ENCODE assay signal across 18 cellular contexts in genomic region chr3:55476515-55476914, GRCh38. TPM values are rescaled to one million over a fixed set of nuclear protein-coding genes. Genes with fewer than 3 reads are reported as not detected.
DNase-seq lines count a peak whose midpoint lies in the region; ATAC-seq, FAIRE-seq and TF ChIP-seq lines count a peak whose summit lies in the region.
"Had no signal": no experiment of that assay in that cellular context is flagged by ENCODE, and none has a peak within 500 bp of the region (broad histone marks: within the 10 kb centered on the region; RNA-seq: fewer than 3 reads in every experiment).

No MANE protein-coding gene starts in this region.

- H3K27ac ChIP-seq in keratinocyte (ENCODE audit: control insufficient read depth, insufficient read depth, low read length): peak overlapping the region; percentile 6
- H3K27ac ChIP-seq in Karpas-422 (ENCODE audit: low read length): no peak overlapping the region
- H3K27ac ChIP-seq: coronary artery, psoas muscle had no signal

- dilution Hi-C loops in keratinocyte (cut with MboI; ENCODE audit: extremely low pct_ligation_motif_present, low sequenced_read_pairs): loop anchor here (25.0 kb wide), 2 partner anchors 261 to 411 kb away; no protein-coding TSS in a partner anchor

- H3K36me3 ChIP-seq in BJ (ENCODE audit: control insufficient read depth, insufficient read depth, low read length) (peaks cover 26% of the 10 kb centered on the region), keratinocyte (ENCODE audit: control insufficient read depth in 2 of 2, extremely low read depth in 1 of 2, insufficient read depth in 2 of 2, low read length in 2 of 2) (peaks cover 6 to 19% of the 10 kb centered on the region in 2 experiments), Karpas-422 (ENCODE audit: insufficient read depth, low read length) (peaks cover 86% of the 10 kb centered on the region)

- H3K4me1 ChIP-seq in keratinocyte (ENCODE audit: control insufficient read depth, extremely low read depth, insufficient read depth, low read length) (peaks cover 14% of the 10 kb centered on the region), Karpas-422 (ENCODE audit: low read length) (peaks cover 4% of the 10 kb centered on the region)

- TF ChIP-seq CTCF in BJ (IDR thresholded peaks at IDR 0.05; ENCODE audit: insufficient read depth, low read depth, low read length): no peak
- no peak for TF ChIP-seq CTCF in keratinocyte (optimal IDR thresholded peaks at IDR 0.05 in 1 of 3, IDR thresholded peaks at IDR 0.05 in 1 of 3, conservative IDR thresholded peaks at IDR 0.05 in 1 of 3; ENCODE audit: extremely low read depth in 1 of 3, insufficient read depth in 2 of 3, low read length in 3 of 3)
- no peak for TF ChIP-seq CTCF in CD14-positive monocyte (IDR thresholded peaks at IDR 0.05)

- DNase-seq in BJ (ENCODE audit: low read depth) (peak; percentile 66), HS-5 (ENCODE audit: low read depth) (peak; percentile 84), astrocyte of the hippocampus (ENCODE audit: low read depth, low spot score) (peak; percentile 90), keratinocyte (ENCODE audit: low read depth, low spot score) (no peak), CD14-positive monocyte (ENCODE audit: low spot score) (no peak), Karpas-422 (no peak), DMS114 treated with DMSO at 0.1 percent for 48 hours (lab: John Stamatoyannopoulos, UW; ENCODE audit: unreplicated experiment) (no peak)
- DNase-seq: activated CD4-positive, CD25-positive, alpha-beta regulatory T cell treated with anti-CD3 and anti-CD28 coated beads, Interleukin-2, amount 50 U/mL, for 72 hours; activated CD8-positive, alpha-beta memory T cell treated with anti-CD3 and anti-CD28 coated beads, Interleukin-2, amount 50 U/mL, for 48 hours; CD4-positive, CD25-positive, alpha-beta regulatory T cell; MM.1S; psoas muscle; stimulated activated CD4-positive, alpha-beta T cell treated with anti-CD3 and anti-CD28 coated beads, Interleukin-2, amount 100 ng/mL, for 48 hours had no signal

- FAIRE-seq in keratinocyte (lab: Jason Lieb, UNC): peak; percentile 90

- CTCF ChIA-PET in BJ (lab: Yijun Ruan, JAX): interaction anchor here (0.8 to 1.5 kb wide), 3 partner anchors 92 to 600 kb away, joined by 3 to 4 read pairs (median 3); no protein-coding TSS in a partner anchor

- H3K4me3 Mint-ChIP-seq in CD14-positive monocyte: no peak overlapping the region
- H3K4me3 Mint-ChIP-seq: activated naive CD4-positive, alpha-beta T cell treated with anti-CD3 and anti-CD28 coated beads, Interleukin-2, amount 50 U/mL, for 24 hours; CD4-positive, CD25-positive, alpha-beta regulatory T cell; stimulated activated effector memory CD8-positive, alpha-beta T cell treated with anti-CD3 and anti-CD28 coated beads, Interleukin-12 subunit alpha, Interleukin-12 subunit beta, amount 100 ng/mL, for 72 hours had no signal

- no peaks in the 10 kb centered on the region for H4K20me1 ChIP-seq in keratinocyte (ENCODE audit: control insufficient read depth, extremely low read depth, insufficient read depth, low read length)
- H4K20me1 ChIP-seq in Karpas-422 (ENCODE audit: insufficient read depth, low read depth, low read length): peaks cover 25% of the 10 kb centered on the region

- H3K4me3 ChIP-seq in BJ (ENCODE audit: low read depth, low read length) (peak overlapping the region; percentile 68), keratinocyte (ENCODE audit: control insufficient read depth in 2 of 3, extremely low read depth in 1 of 3, insufficient read depth in 2 of 3, low read depth in 1 of 3, low read length in 3 of 3) (no peak overlapping the region), Karpas-422 (ENCODE audit: low read length) (no peak overlapping the region)
- H3K4me3 ChIP-seq: coronary artery, psoas muscle had no signal

- no peaks in the 10 kb centered on the region for H3K9me1 ChIP-seq in keratinocyte (ENCODE audit: control insufficient read depth, extremely low read depth, insufficient read depth, low read length)

- H3K79me2 ChIP-seq in keratinocyte (ENCODE audit: control insufficient read depth, insufficient read depth, low read length) (peaks cover 27% of the 10 kb centered on the region), Karpas-422 (ENCODE audit: low read length) (peaks cover 57% of the 10 kb centered on the region)

- H3K4me2 ChIP-seq in keratinocyte (ENCODE audit: control insufficient read depth, extremely low read depth, insufficient read depth, low read depth, low read length) (peak overlapping the region; percentile 12), Karpas-422 (ENCODE audit: low read depth, low read length, poor library complexity, severe bottlenecking) (no peak overlapping the region)

- no peaks in the 10 kb centered on the region for H3K4me1 Mint-ChIP-seq in CD14-positive monocyte
- H3K4me1 Mint-ChIP-seq: activated naive CD4-positive, alpha-beta T cell treated with anti-CD3 and anti-CD28 coated beads, Interleukin-2, amount 50 U/mL, for 24 hours; CD4-positive, CD25-positive, alpha-beta regulatory T cell; stimulated activated effector memory CD8-positive, alpha-beta T cell treated with anti-CD3 and anti-CD28 coated beads, Interleukin-12 subunit alpha, Interleukin-12 subunit beta, amount 100 ng/mL, for 72 hours had no signal

- intact Hi-C loops in CD14-positive monocyte (cut with micrococcal nuclease): no loop called here

- no peak for ATAC-seq in GM19463 (IDR thresholded peaks at IDR 0.05; ENCODE audit: unreplicated experiment)
- ATAC-seq: HCT116; psoas muscle; stimulated activated effector memory CD8-positive, alpha-beta T cell treated with anti-CD3 and anti-CD28 coated beads, Interleukin-12 subunit alpha, Interleukin-12 subunit beta, amount 100 ng/mL, for 72 hours had no signal

- H2AFZ ChIP-seq in keratinocyte (ENCODE audit: control insufficient read depth, low read length) (no peak overlapping the region), Karpas-422 (ENCODE audit: low read length) (no peak overlapping the region)

- H3K27me3 ChIP-seq in BJ (ENCODE audit: control insufficient read depth, insufficient read depth, low read length) (no peaks in the 10 kb centered on the region), keratinocyte (ENCODE audit: control insufficient read depth, extremely low read depth, insufficient read depth, low read length) (no peaks in the 10 kb centered on the region), Karpas-422 (ENCODE audit: low read length) (no peaks in the 10 kb centered on the region)

- H3K9me3 ChIP-seq in keratinocyte (ENCODE audit: control insufficient read depth, low read depth, low read length) (no peaks in the 10 kb centered on the region), Karpas-422 (ENCODE audit: low read length) (no peaks in the 10 kb centered on the region)
- H3K9me3 ChIP-seq: psoas muscle had no signal

- H3K27me3 Mint-ChIP-seq in CD14-positive monocyte (ENCODE audit: low read depth in 3 of 3): peaks cover 25 to 48% (median 32%) of the 10 kb centered on the region in 3 donors

- no peak overlapping the region for H3K9ac ChIP-seq in keratinocyte (ENCODE audit: control insufficient read depth, extremely low read depth, insufficient read depth, low read length)
- H3K9ac ChIP-seq in Karpas-422 (ENCODE audit: low read length): no peak overlapping the region

- no peak overlapping the region for H3K27ac Mint-ChIP-seq in CD14-positive monocyte
- H3K27ac Mint-ChIP-seq: activated naive CD4-positive, alpha-beta T cell treated with anti-CD3 and anti-CD28 coated beads, Interleukin-2, amount 50 U/mL, for 24 hours; CD4-positive, CD25-positive, alpha-beta regulatory T cell; stimulated activated effector memory CD8-positive, alpha-beta T cell treated with anti-CD3 and anti-CD28 coated beads, Interleukin-12 subunit alpha, Interleukin-12 subunit beta, amount 100 ng/mL, for 72 hours had no signal

- H3K36me3 Mint-ChIP-seq in CD14-positive monocyte: no peaks in the 10 kb centered on the region
- H3K36me3 Mint-ChIP-seq: activated naive CD4-positive, alpha-beta T cell treated with anti-CD3 and anti-CD28 coated beads, Interleukin-2, amount 50 U/mL, for 24 hours; CD4-positive, CD25-positive, alpha-beta regulatory T cell; stimulated activated effector memory CD8-positive, alpha-beta T cell treated with anti-CD3 and anti-CD28 coated beads, Interleukin-12 subunit alpha, Interleukin-12 subunit beta, amount 100 ng/mL, for 72 hours had no signal

- peaks cover 0 to 4% (median 0%) of the 10 kb centered on the region in 7 donors for H3K9me3 Mint-ChIP-seq in CD14-positive monocyte
- H3K9me3 Mint-ChIP-seq: activated naive CD4-positive, alpha-beta T cell treated with anti-CD3 and anti-CD28 coated beads, Interleukin-2, amount 50 U/mL, for 24 hours had no signal

- H3K9me2 ChIP-seq in Karpas-422 (replicated peaks; ENCODE audit: insufficient read depth, low read length): no peaks in the 10 kb centered on the region

- POLR2A ChIA-PET in BJ (lab: Charles Lee): interaction anchor here (0.6 to 1.4 kb wide), 6 partner anchors 284 to 616 kb away, joined by 3 read pairs; no protein-coding TSS in a partner anchor

RNA-seq across cellular contexts. Expression of gene WNT5A, which starts 10.6 kb away (rescaled TPM):
- polyA plus RNA-seq in BJ (2011; rRNA removed) (619 and 627 TPM in 2 replicates), keratinocyte (7.1 to 18.7 TPM (median 9.4 TPM) in 3 replicates), CD14-positive monocyte (under 1 TPM in 1 of 2 donors, not detected in 1; 0.03 TPM)
- 678 and 907 TPM in 2 replicates for polyA minus RNA-seq in BJ (2011; rRNA and poly(A)+ RNA removed)
- polyA plus RNA-seq in keratinocyte (2011; ENCODE audit: low read depth): 4.0 TPM
- polyA plus RNA-seq in keratinocyte (2011; cell fraction: cytosol; rRNA removed): 3.9 and 4.5 TPM in 2 replicates
- 16.4 and 17.6 TPM in 2 replicates for polyA plus RNA-seq in keratinocyte (2011; cell fraction: nucleus; rRNA removed)
- 4.5 and 16.4 TPM in 2 replicates for polyA plus RNA-seq in keratinocyte (2012; ENCODE audit: low replicate concordance)
- polyA minus RNA-seq in keratinocyte: 14.8 to 31.6 TPM (median 18.3 TPM) in 3 replicates
- polyA minus RNA-seq in keratinocyte (2011; cell fraction: cytosol; rRNA and poly(A)+ RNA removed): 22.4 TPM
- 45.5 TPM in 2 replicates for polyA minus RNA-seq in keratinocyte (2011; cell fraction: nucleus; rRNA and poly(A)+ RNA removed)
- total RNA-seq in Karpas-422 (2014; rRNA removed; shearing (Covaris generic); ENCODE audit: low replicate concordance): 55.8 and 69.6 TPM in 2 replicates
- total RNA-seq: CD4-positive, CD25-positive, alpha-beta regulatory T cell had no signal
- polyA plus RNA-seq: CD4-positive, CD25-positive, alpha-beta regulatory T cell had no signal

Comparison
In these comparisons a context has a peak if more than half of its experiments do, and no peak if none do; other contexts are left out.
1. DNase-seq: peak in BJ (single experiment), HS-5 (single experiment) and astrocyte of the hippocampus (single experiment); none in keratinocyte (single experiment), CD14-positive monocyte (single experiment), Karpas-422 (single experiment) and DMS114 treated with DMSO at 0.1 percent for 48 hours (single experiment).
2. RNA of gene WNT5A, which starts 10.6 kb away (polyA plus RNA-seq): 619 to 627 TPM in BJ; 3.9 to 18.7 TPM in keratinocyte and 0.03 TPM in CD14-positive monocyte; every median in the first group is over 10 times any median in the second.